27 cellular contexts compared by ENCODE assay signal in the genomic region with DNA sequence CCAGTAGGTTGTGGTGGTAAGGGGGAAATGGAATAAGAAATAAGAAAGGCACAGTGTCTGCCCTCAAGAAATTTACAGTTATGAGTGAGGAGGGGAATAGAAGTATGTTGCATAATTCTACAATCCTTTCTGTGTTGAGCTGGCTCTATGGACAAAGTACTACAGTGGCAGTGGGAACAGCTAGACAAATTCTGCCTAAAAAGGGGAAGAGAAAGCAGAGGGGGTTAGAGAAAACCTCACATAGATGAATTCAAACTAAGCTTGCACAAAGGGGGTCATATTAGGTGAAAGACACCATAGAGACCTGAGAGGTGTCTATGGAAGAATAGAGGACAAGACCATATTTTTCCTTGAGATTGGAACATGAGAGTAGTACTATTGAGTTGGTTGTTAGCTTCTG.
"Had no signal": no experiment of that assay in that cellular context is flagged by ENCODE, and none has a peak within 500 bp of the region (broad histone marks: within the 10 kb centered on the region; RNA-seq: fewer than 3 reads in every experiment).

No MANE protein-coding gene starts in this region.

- H3K27me3 ChIP-seq: brain microvascular endothelial cell, right lobe of liver, uterus had no signal

- ATAC-seq: esophagus mucosa, left cardiac atrium, left ventricle myocardium superior, mucosa of descending colon, right lobe of liver had no signal

- H3K36me3 Mint-ChIP-seq: activated naive CD4-positive, alpha-beta T cell treated with anti-CD3 and anti-CD28 coated beads, Interleukin-2, amount 10 ng/mL, durations not matched to agents 7 days and 5 days; activated naive CD8-positive, alpha-beta T cell treated with anti-CD3 and anti-CD28 coated beads, Interleukin-2, amount 10 ng/mL, durations not matched to agents 7 days and 5 days; type B pancreatic cell had no signal

- H3K9me3 Mint-ChIP-seq: activated naive CD8-positive, alpha-beta T cell treated with anti-CD3 and anti-CD28 coated beads, Interleukin-2, amount 10 ng/mL, durations not matched to agents 7 days and 5 days; activated T-helper 1 cell treated with anti-CD3 and anti-CD28 coated beads, Interleukin-12 subunit alpha, Interleukin-12 subunit beta, Interleukin-2, Interleukin-4 antibody, amounts not matched to agents 30 ng/mL and 10 ng/mL and 1 ng/mL, durations not matched to agents 14 hours and 24 hours and 36 hours; endodermal cell; stimulated activated naive CD8-positive, alpha-beta T cell treated with anti-CD3 and anti-CD28 coated beads, Interleukin-15, Interleukin-2, amounts not matched to agents 100 ng/mL and 50 ng/mL, for 24 hours; type B pancreatic cell had no signal

- H3K4me3 ChIP-seq: mucosa of descending colon, right lobe of liver, uterus had no signal

- H3K4me1 Mint-ChIP-seq: activated naive CD4-positive, alpha-beta T cell treated with anti-CD3 and anti-CD28 coated beads, Interleukin-2, amount 10 ng/mL, durations not matched to agents 7 days and 5 days; activated naive CD8-positive, alpha-beta T cell treated with anti-CD3 and anti-CD28 coated beads, Interleukin-2, amount 10 ng/mL, durations not matched to agents 7 days and 5 days; nephron had no signal

- H3K4me3 Mint-ChIP-seq: activated naive CD4-positive, alpha-beta T cell treated with anti-CD3 and anti-CD28 coated beads, Interleukin-2, amount 10 ng/mL, durations not matched to agents 7 days and 5 days; activated naive CD8-positive, alpha-beta T cell treated with anti-CD3 and anti-CD28 coated beads, Interleukin-2, amount 10 ng/mL, durations not matched to agents 7 days and 5 days; activated T-helper 1 cell treated with anti-CD3 and anti-CD28 coated beads, Interleukin-12 subunit alpha, Interleukin-12 subunit beta, Interleukin-2, Interleukin-4 antibody, amounts not matched to agents 30 ng/mL and 10 ng/mL and 1 ng/mL, durations not matched to agents 14 hours and 24 hours and 36 hours; dendritic cell treated with granulocyte-macrophage colony-stimulating factor and Interleukin-4, amounts not matched to agents 40 ng/mL and 50 ng/mL, for 4 days; endodermal cell; nephron; stimulated activated naive CD8-positive, alpha-beta T cell treated with anti-CD3 and anti-CD28 coated beads, Interleukin-15, Interleukin-2, amounts not matched to agents 100 ng/mL and 50 ng/mL, for 24 hours; type B pancreatic cell had no signal

- H3K27me3 Mint-ChIP-seq: activated naive CD4-positive, alpha-beta T cell treated with anti-CD3 and anti-CD28 coated beads, Interleukin-2, amount 10 ng/mL, durations not matched to agents 7 days and 5 days; activated naive CD8-positive, alpha-beta T cell treated with anti-CD3 and anti-CD28 coated beads, Interleukin-2, amount 10 ng/mL, durations not matched to agents 7 days and 5 days; dendritic cell treated with granulocyte-macrophage colony-stimulating factor and Interleukin-4, amounts not matched to agents 40 ng/mL and 50 ng/mL, for 4 days; stimulated activated naive CD8-positive, alpha-beta T cell treated with anti-CD3 and anti-CD28 coated beads, Interleukin-15, Interleukin-2, amounts not matched to agents 100 ng/mL and 50 ng/mL, for 24 hours; type B pancreatic cell had no signal

- H3K9me3 ChIP-seq: mucosa of descending colon, right lobe of liver, uterus had no signal

- H3K36me3 ChIP-seq: brain microvascular endothelial cell, right lobe of liver, uterus had no signal

- DNase-seq: activated CD4-positive, alpha-beta T cell treated with anti-CD3 and anti-CD28 coated beads for 4 hours; activated CD4-positive, alpha-beta T cell treated with anti-CD3 and anti-CD28 coated beads, Interleukin-2, amount 50 U/mL, for 4 hours; activated CD4-positive, CD25-positive, alpha-beta regulatory T cell; activated gamma-delta T cell; activated naive CD4-positive, alpha-beta T cell treated with anti-CD3 and anti-CD28 coated beads, Interleukin-2, amount 10 ng/mL, durations not matched to agents 7 days and 5 days; activated naive CD8-positive, alpha-beta T cell treated with anti-CD3 and anti-CD28 coated beads, Interleukin-2, amount 10 ng/mL, durations not matched to agents 7 days and 5 days; amniotic stem cell; brain microvascular endothelial cell; caudate nucleus; endodermal cell; foreskin fibroblast; head of caudate nucleus; hippocampal formation; left cardiac atrium; left ventricle myocardium superior; mucosa of descending colon; posterior cingulate gyrus; right lobe of liver; stimulated activated CD4-positive, alpha-beta T cell treated with anti-CD3 and anti-CD28 coated beads, Interleukin-12 subunit alpha, Interleukin-12 subunit beta, amount 100 ng/mL, for 4 hours; stimulated activated CD4-positive, alpha-beta T cell treated with anti-CD3 and anti-CD28 coated beads, Interleukin-4, amount 100 ng/mL, for 1 hour; uterus had no signal

- H3K27ac Mint-ChIP-seq: activated naive CD4-positive, alpha-beta T cell treated with anti-CD3 and anti-CD28 coated beads, Interleukin-2, amount 10 ng/mL, durations not matched to agents 7 days and 5 days; activated naive CD8-positive, alpha-beta T cell treated with anti-CD3 and anti-CD28 coated beads, Interleukin-2, amount 10 ng/mL, durations not matched to agents 7 days and 5 days; activated T-helper 1 cell treated with anti-CD3 and anti-CD28 coated beads, Interleukin-12 subunit alpha, Interleukin-12 subunit beta, Interleukin-2, Interleukin-4 antibody, amounts not matched to agents 30 ng/mL and 10 ng/mL and 1 ng/mL, durations not matched to agents 14 hours and 24 hours and 36 hours; dendritic cell treated with granulocyte-macrophage colony-stimulating factor and Interleukin-4, amounts not matched to agents 40 ng/mL and 50 ng/mL, for 4 days; endodermal cell; nephron; stimulated activated naive CD8-positive, alpha-beta T cell treated with anti-CD3 and anti-CD28 coated beads, Interleukin-15, Interleukin-2, amounts not matched to agents 100 ng/mL and 50 ng/mL, for 24 hours; type B pancreatic cell had no signal
